ENCODE assay signal across 1 cellular context in the genomic region with DNA sequence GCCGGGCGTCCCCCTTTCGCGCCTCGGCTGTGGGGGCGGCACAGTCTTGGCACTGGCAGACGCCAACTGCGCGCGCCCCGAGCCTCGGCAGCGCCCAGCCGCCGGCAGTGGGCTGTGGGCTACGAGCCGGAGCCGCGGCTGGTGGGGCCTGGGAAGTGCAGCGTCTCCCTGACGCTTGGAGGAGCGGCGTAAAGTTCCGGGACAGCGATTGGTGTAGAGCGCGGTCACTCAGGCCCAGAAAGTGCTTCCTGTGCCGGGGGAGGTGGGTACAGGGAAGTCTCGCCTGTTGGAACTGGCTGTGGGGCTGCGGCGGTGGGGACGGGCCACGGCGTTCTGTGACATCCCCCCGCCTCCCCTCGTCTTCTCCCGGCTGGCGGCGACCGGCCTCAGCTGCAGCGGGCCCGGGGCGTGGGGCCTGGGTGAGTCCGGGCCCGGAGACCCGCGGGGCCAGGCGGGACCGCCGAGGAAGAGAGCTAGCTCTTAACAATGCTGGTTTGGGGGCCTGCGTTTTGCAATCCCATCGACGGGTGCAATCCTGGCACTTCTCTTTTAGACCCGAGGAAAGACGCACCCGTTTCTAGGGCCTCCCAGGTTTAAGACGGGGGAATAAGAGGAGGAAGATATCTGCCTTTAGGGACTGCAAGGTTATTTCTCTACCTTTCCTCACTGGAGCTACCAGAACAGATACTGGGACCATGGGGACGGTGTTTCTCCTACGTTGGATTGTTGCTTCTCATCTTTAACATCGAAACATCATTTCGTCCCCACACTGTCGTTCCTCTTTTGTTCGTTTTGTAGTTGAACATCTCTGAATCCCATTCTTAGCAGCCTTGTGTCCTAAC.
TF ChIP-seq lines count a peak whose summit lies in the region.

A gene (minus strand): TSS at position 157 of the 842 bp plus-strand sequence. CDS start 233 bp downstream, outside the sequence.
A gene (plus strand): TSS at position 265 of the 842 bp plus-strand sequence. CDS start 4,575 bp downstream, outside the sequence.

TF ChIP-seq in HepG2, 621 proteins besides CTCF, POLR2A, EP300 and RAD21 (continued from another document and continues in another):
- TF ChIP-seq, protein P1, sequence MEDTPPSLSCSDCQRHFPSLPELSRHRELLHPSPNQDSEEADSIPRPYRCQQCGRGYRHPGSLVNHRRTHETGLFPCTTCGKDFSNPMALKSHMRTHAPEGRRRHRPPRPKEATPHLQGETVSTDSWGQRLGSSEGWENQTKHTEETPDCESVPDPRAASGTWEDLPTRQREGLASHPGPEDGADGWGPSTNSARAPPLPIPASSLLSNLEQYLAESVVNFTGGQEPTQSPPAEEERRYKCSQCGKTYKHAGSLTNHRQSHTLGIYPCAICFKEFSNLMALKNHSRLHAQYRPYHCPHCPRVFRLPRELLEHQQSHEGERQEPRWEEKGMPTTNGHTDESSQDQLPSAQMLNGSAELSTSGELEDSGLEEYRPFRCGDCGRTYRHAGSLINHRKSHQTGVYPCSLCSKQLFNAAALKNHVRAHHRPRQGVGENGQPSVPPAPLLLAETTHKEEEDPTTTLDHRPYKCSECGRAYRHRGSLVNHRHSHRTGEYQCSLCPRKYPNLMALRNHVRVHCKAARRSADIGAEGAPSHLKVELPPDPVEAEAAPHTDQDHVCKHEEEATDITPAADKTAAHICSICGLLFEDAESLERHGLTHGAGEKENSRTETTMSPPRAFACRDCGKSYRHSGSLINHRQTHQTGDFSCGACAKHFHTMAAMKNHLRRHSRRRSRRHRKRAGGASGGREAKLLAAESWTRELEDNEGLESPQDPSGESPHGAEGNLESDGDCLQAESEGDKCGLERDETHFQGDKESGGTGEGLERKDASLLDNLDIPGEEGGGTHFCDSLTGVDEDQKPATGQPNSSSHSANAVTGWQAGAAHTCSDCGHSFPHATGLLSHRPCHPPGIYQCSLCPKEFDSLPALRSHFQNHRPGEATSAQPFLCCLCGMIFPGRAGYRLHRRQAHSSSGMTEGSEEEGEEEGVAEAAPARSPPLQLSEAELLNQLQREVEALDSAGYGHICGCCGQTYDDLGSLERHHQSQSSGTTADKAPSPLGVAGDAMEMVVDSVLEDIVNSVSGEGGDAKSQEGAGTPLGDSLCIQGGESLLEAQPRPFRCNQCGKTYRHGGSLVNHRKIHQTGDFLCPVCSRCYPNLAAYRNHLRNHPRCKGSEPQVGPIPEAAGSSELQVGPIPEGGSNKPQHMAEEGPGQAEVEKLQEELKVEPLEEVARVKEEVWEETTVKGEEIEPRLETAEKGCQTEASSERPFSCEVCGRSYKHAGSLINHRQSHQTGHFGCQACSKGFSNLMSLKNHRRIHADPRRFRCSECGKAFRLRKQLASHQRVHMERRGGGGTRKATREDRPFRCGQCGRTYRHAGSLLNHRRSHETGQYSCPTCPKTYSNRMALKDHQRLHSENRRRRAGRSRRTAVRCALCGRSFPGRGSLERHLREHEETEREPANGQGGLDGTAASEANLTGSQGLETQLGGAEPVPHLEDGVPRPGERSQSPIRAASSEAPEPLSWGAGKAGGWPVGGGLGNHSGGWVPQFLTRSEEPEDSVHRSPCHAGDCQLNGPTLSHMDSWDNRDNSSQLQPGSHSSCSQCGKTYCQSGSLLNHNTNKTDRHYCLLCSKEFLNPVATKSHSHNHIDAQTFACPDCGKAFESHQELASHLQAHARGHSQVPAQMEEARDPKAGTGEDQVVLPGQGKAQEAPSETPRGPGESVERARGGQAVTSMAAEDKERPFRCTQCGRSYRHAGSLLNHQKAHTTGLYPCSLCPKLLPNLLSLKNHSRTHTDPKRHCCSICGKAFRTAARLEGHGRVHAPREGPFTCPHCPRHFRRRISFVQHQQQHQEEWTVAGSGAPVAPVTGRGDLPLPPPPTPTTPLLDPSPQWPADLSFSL (CRISPR knock-in tag; IDR thresholded peaks at IDR 0.05), result no peak
- TF ChIP-seq, protein P2, sequence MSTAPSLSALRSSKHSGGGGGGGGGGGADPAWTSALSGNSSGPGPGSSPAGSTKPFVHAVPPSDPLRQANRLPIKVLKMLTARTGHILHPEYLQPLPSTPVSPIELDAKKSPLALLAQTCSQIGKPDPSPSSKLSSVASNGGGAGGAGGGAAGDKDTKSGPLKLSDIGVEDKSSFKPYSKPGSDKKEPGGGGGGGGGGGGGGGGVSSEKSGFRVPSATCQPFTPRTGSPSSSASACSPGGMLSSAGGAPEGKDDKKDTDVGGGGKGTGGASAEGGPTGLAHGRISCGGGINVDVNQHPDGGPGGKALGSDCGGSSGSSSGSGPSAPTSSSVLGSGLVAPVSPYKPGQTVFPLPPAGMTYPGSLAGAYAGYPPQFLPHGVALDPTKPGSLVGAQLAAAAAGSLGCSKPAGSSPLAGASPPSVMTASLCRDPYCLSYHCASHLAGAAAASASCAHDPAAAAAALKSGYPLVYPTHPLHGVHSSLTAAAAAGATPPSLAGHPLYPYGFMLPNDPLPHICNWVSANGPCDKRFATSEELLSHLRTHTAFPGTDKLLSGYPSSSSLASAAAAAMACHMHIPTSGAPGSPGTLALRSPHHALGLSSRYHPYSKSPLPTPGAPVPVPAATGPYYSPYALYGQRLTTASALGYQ (CRISPR knock-in tag; IDR thresholded peaks at IDR 0.05), result no peak
- TF ChIP-seq, protein P3, sequence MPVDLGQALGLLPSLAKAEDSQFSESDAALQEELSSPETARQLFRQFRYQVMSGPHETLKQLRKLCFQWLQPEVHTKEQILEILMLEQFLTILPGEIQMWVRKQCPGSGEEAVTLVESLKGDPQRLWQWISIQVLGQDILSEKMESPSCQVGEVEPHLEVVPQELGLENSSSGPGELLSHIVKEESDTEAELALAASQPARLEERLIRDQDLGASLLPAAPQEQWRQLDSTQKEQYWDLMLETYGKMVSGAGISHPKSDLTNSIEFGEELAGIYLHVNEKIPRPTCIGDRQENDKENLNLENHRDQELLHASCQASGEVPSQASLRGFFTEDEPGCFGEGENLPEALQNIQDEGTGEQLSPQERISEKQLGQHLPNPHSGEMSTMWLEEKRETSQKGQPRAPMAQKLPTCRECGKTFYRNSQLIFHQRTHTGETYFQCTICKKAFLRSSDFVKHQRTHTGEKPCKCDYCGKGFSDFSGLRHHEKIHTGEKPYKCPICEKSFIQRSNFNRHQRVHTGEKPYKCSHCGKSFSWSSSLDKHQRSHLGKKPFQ (CRISPR knock-in tag; IDR thresholded peaks at IDR 0.05; ENCODE audit: insufficient replicate concordance), result no peak
- TF ChIP-seq YEATS2 (CRISPR knock-in tag; IDR thresholded peaks at IDR 0.05; ENCODE audit: borderline replicate concordance), result peak; percentile 66; the same call in 1 of the 2 replicates
- TF ChIP-seq, protein P4, sequence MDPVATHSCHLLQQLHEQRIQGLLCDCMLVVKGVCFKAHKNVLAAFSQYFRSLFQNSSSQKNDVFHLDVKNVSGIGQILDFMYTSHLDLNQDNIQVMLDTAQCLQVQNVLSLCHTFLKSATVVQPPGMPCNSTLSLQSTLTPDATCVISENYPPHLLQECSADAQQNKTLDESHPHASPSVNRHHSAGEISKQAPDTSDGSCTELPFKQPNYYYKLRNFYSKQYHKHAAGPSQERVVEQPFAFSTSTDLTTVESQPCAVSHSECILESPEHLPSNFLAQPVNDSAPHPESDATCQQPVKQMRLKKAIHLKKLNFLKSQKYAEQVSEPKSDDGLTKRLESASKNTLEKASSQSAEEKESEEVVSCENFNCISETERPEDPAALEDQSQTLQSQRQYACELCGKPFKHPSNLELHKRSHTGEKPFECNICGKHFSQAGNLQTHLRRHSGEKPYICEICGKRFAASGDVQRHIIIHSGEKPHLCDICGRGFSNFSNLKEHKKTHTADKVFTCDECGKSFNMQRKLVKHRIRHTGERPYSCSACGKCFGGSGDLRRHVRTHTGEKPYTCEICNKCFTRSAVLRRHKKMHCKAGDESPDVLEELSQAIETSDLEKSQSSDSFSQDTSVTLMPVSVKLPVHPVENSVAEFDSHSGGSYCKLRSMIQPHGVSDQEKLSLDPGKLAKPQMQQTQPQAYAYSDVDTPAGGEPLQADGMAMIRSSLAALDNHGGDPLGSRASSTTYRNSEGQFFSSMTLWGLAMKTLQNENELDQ (CRISPR knock-in tag; IDR thresholded peaks at IDR 0.05; ENCODE audit: borderline replicate concordance), result no peak
- TF ChIP-seq NFE2L1 (CRISPR knock-in tag; IDR thresholded peaks at IDR 0.05; ENCODE audit: borderline replicate concordance), result no peak
- TF ChIP-seq TBP (CRISPR knock-in tag; IDR thresholded peaks at IDR 0.05), result no peak
- TF ChIP-seq SP1 (IDR thresholded peaks at IDR 0.05), result no peak
- no peak for TF ChIP-seq SP1 (CRISPR knock-in tag; IDR thresholded peaks at IDR 0.05)
- TF ChIP-seq, protein P5, sequence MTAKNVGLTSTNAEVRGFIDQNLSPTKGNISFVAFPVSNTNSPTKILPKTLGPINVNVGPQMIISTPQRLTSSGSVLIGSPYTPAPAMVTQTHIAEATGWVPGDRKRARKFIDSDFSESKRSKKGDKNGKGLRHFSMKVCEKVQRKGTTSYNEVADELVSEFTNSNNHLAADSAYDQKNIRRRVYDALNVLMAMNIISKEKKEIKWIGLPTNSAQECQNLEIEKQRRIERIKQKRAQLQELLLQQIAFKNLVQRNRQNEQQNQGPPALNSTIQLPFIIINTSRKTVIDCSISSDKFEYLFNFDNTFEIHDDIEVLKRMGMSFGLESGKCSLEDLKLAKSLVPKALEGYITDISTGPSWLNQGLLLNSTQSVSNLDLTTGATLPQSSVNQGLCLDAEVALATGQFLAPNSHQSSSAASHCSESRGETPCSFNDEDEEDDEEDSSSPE (CRISPR knock-in tag; IDR thresholded peaks at IDR 0.05), result no peak; the same call in 1 of the 2 replicates
- peak; percentile 90 for TF ChIP-seq ZFY (CRISPR knock-in tag; IDR thresholded peaks at IDR 0.05)
- TF ChIP-seq, protein P6, sequence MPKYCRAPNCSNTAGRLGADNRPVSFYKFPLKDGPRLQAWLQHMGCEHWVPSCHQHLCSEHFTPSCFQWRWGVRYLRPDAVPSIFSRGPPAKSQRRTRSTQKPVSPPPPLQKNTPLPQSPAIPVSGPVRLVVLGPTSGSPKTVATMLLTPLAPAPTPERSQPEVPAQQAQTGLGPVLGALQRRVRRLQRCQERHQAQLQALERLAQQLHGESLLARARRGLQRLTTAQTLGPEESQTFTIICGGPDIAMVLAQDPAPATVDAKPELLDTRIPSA (CRISPR knock-in tag; IDR thresholded peaks at IDR 0.05; ENCODE audit: borderline replicate concordance), result peak; percentile 27; the same call in 1 of the 2 replicates
- TF ChIP-seq ZNF563 (CRISPR knock-in tag; IDR thresholded peaks at IDR 0.05), result no peak
- TF ChIP-seq FIP1L1 (IDR thresholded peaks at IDR 0.05; ENCODE audit: borderline replicate concordance, insufficient read depth, low read depth, low read length), result no peak
- TF ChIP-seq ZNF430 (CRISPR knock-in tag; IDR thresholded peaks at IDR 0.05), result 0 out of 2 replicates have a peak, but pooled peaks have one; percentile 36
- TF ChIP-seq SMAD9 (CRISPR knock-in tag; IDR thresholded peaks at IDR 0.05), result no peak
- TF ChIP-seq ZNF75D (CRISPR knock-in tag; IDR thresholded peaks at IDR 0.05; ENCODE audit: borderline replicate concordance), result no peak
- TF ChIP-seq PITX1 (CRISPR knock-in tag; IDR thresholded peaks at IDR 0.05), result 0 out of 2 replicates have a peak, but pooled peaks have one; percentile 29
- no peak for TF ChIP-seq ZNF572 (CRISPR knock-in tag; IDR thresholded peaks at IDR 0.05)
- TF ChIP-seq, protein P7, sequence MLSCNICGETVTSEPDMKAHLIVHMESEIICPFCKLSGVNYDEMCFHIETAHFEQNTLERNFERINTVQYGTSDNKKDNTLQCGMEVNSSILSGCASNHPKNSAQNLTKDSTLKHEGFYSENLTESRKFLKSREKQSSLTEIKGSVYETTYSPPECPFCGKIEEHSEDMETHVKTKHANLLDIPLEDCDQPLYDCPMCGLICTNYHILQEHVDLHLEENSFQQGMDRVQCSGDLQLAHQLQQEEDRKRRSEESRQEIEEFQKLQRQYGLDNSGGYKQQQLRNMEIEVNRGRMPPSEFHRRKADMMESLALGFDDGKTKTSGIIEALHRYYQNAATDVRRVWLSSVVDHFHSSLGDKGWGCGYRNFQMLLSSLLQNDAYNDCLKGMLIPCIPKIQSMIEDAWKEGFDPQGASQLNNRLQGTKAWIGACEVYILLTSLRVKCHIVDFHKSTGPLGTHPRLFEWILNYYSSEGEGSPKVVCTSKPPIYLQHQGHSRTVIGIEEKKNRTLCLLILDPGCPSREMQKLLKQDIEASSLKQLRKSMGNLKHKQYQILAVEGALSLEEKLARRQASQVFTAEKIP (CRISPR knock-in tag; IDR thresholded peaks at IDR 0.05; ENCODE audit: borderline replicate concordance), result no peak
- TF ChIP-seq, protein P8, sequence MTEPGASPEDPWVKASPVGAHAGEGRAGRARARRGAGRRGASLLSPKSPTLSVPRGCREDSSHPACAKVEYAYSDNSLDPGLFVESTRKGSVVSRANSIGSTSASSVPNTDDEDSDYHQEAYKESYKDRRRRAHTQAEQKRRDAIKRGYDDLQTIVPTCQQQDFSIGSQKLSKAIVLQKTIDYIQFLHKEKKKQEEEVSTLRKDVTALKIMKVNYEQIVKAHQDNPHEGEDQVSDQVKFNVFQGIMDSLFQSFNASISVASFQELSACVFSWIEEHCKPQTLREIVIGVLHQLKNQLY (CRISPR knock-in tag; IDR thresholded peaks at IDR 0.05), result no peak
- TF ChIP-seq, protein P9, sequence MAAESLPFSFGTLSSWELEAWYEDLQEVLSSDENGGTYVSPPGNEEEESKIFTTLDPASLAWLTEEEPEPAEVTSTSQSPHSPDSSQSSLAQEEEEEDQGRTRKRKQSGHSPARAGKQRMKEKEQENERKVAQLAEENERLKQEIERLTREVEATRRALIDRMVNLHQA (CRISPR knock-in tag; IDR thresholded peaks at IDR 0.05), result no peak
- TF ChIP-seq HNRNPK (IDR thresholded peaks at IDR 0.05; ENCODE audit: low read depth, low read length, poor library complexity, severe bottlenecking), result peak; percentile 22
- TF ChIP-seq ZNF44 (CRISPR knock-in tag; IDR thresholded peaks at IDR 0.05), result no peak
- TF ChIP-seq ZNF629 (CRISPR knock-in tag; conservative IDR thresholded peaks at IDR 0.05), result no peak
- TF ChIP-seq MYC (CRISPR knock-in tag; IDR thresholded peaks at IDR 0.05; ENCODE audit: borderline replicate concordance), result peak; percentile 63; the same call in 1 of the 2 replicates
- TF ChIP-seq CHD2 (IDR thresholded peaks at IDR 0.05; ENCODE audit: low read depth, low read length), result peak; percentile 50; the same call in 1 of the 2 replicates
- TF ChIP-seq ZNF253 (CRISPR knock-in tag; IDR thresholded peaks at IDR 0.05; ENCODE audit: borderline replicate concordance), result no peak
- TF ChIP-seq MEIS2 (CRISPR knock-in tag; IDR thresholded peaks at IDR 0.05), result no peak
- no peak for TF ChIP-seq NFIB (CRISPR knock-in tag; IDR thresholded peaks at IDR 0.05; ENCODE audit: borderline replicate concordance)
- TF ChIP-seq, protein P10, sequence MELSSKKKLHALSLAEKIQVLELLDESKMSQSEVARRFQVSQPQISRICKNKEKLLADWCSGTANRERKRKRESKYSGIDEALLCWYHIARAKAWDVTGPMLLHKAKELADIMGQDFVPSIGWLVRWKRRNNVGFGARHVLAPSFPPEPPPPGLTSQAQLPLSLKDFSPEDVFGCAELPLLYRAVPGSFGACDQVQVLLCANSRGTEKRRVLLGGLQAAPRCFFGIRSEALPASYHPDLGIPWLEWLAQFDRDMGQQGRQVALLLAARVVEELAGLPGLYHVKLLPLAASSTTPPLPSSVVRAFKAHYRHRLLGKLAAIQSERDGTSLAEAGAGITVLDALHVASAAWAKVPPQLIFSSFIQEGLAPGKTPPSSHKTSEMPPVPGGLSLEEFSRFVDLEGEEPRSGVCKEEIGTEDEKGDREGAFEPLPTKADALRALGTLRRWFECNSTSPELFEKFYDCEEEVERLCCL (CRISPR knock-in tag; IDR thresholded peaks at IDR 0.05; ENCODE audit: borderline replicate concordance), result peak; percentile 61; the same call in 1 of the 2 replicates
- TF ChIP-seq ZNF20 (CRISPR knock-in tag; IDR thresholded peaks at IDR 0.05), result no peak
- no peak for TF ChIP-seq ZNF296 (CRISPR knock-in tag; conservative IDR thresholded peaks at IDR 0.05)
- peak; percentile 27; the same call in 1 of the 2 replicates for TF ChIP-seq KDM4B (CRISPR knock-in tag; IDR thresholded peaks at IDR 0.05)
- TF ChIP-seq FOXO1 (CRISPR knock-in tag; IDR thresholded peaks at IDR 0.05), result no peak; the same call in 1 of the 2 replicates
- TF ChIP-seq ZSCAN30 (CRISPR knock-in tag; IDR thresholded peaks at IDR 0.05), result no peak
- no peak for TF ChIP-seq KAT2B (IDR thresholded peaks at IDR 0.05; ENCODE audit: borderline replicate concordance, low read depth, low read length)
- TF ChIP-seq SAP130 (CRISPR knock-in tag; IDR thresholded peaks at IDR 0.05; ENCODE audit: low read depth), result peak; percentile 75
